10 cellular contexts compared by ENCODE assay signal in genomic region chr15:78033864-78034263, GRCh38. TPM values are rescaled to one million over a fixed set of nuclear protein-coding genes. Genes with fewer than 3 reads are reported as not detected.
DNase-seq lines count a peak whose midpoint lies in the region; ATAC-seq and TF ChIP-seq lines count a peak whose summit lies in the region.
"Had no signal": no experiment of that assay in that cellular context is flagged by ENCODE, and none has a peak within 500 bp of the region (broad histone marks: within the 10 kb centered on the region; RNA-seq: fewer than 3 reads in every experiment).

No MANE protein-coding gene starts in this region.

- no peaks in the 10 kb centered on the region for H3K9me2 ChIP-seq in SK-N-SH

- H3K9me3 ChIP-seq in T-helper 17 cell (ENCODE audit: control insufficient read depth, low read length, poor library complexity, severe bottlenecking) (no peaks in the 10 kb centered on the region), esophagus muscularis mucosa (no peaks in the 10 kb centered on the region), SK-N-SH (no peaks in the 10 kb centered on the region)

- POLR2A ChIA-PET in SK-N-SH (lab: Yijun Ruan, JAX), result no interaction called here

- H3K79me2 ChIP-seq in SK-N-SH (ENCODE audit: insufficient read depth), result 0 out of 2 replicates have a peak, but pooled peaks cover 15% of the 10 kb centered on the region

- H3K27me3 ChIP-seq in esophagus muscularis mucosa (no peaks in the 10 kb centered on the region), SK-N-SH (ENCODE audit: insufficient read depth) (no peaks in the 10 kb centered on the region)

- H3K27ac Mint-ChIP-seq in T-helper 17 cell, result no peak overlapping the region

- DNase-seq in stimulated activated CD4-positive, alpha-beta T cell treated with anti-CD3 and anti-CD28 coated beads, Interleukin-15, amount 100 ng/mL, for 24 hours, result peak; percentile 34
- no peak for DNase-seq in stimulated activated CD4-positive, alpha-beta T cell treated with anti-CD3 and anti-CD28 coated beads, Interleukin-2, amount 100 ng/mL, for 24 hours
- DNase-seq in T-helper 17 cell (peak in 2 of 3 donors; percentile 59 to 62), esophagus muscularis mucosa (ENCODE audit: extremely low spot score) (no peak), SK-N-SH (no peak), cerebellar cortex (ENCODE audit: low spot score) (no peak), iPS-NIHi11 (ENCODE audit: low spot score) (no peak)

- ATAC-seq in T-helper 17 cell (peak; percentile 73), GM19035 (IDR thresholded peaks at IDR 0.05; ENCODE audit: unreplicated experiment) (no peak)

- peaks cover 64% of the 10 kb centered on the region for H3K4me1 Mint-ChIP-seq in T-helper 17 cell

- H3K4me1 ChIP-seq in esophagus muscularis mucosa, result peaks cover 37 to 62% (median 45%) of the 10 kb centered on the region in 4 donors
- peaks cover 4 to 5% of the 10 kb centered on the region in 2 experiments; a peak in 1 of 4 replicates for H3K4me1 ChIP-seq in SK-N-SH (ENCODE audit: control insufficient read depth in 1 of 2, insufficient read depth in 2 of 2, low read depth in 1 of 2, low read length in 1 of 2)

- TF ChIP-seq RAD21 in SK-N-SH (IDR thresholded peaks at IDR 0.05; ENCODE audit: low read length), result no peak

- TF ChIP-seq POLR2A in esophagus muscularis mucosa (IDR thresholded peaks at IDR 0.05; ENCODE audit: low read depth), result no peak

- CTCF ChIA-PET in SK-N-SH (lab: Yijun Ruan, JAX), result interaction anchor here (0.6 to 2.4 kb wide), 7 partner anchors 9 to 74 kb away, joined by 3 to 11 read pairs (median 4); no protein-coding TSS in a partner anchor

- H3F3A ChIP-seq in SK-N-SH (replicated peaks; ENCODE audit: insufficient read depth), result peaks cover 8% of the 10 kb centered on the region

- peaks cover 5% of the 10 kb centered on the region; the same call in 1 of the 2 replicates for H4K20me1 ChIP-seq in SK-N-SH (ENCODE audit: insufficient read depth)

- no peak overlapping the region for H3K4me2 ChIP-seq in SK-N-SH

- TF ChIP-seq CTCF in esophagus muscularis mucosa (IDR thresholded peaks at IDR 0.05) (no peak), SK-N-SH (IDR thresholded peaks at IDR 0.05) (no peak)

- peak overlapping the region; percentile 33 for H3K4me3 Mint-ChIP-seq in T-helper 17 cell

- H3K4me3 ChIP-seq in esophagus muscularis mucosa (no peak overlapping the region), SK-N-SH (ENCODE audit: low read depth in 2 of 2, low read length in 1 of 2) (no peak overlapping the region)

- H2AFZ ChIP-seq in SK-N-SH (ENCODE audit: low read depth), result no peak overlapping the region

- H3K36me3 ChIP-seq in esophagus muscularis mucosa (peaks cover 7 to 32% (median 13%) of the 10 kb centered on the region in 4 donors), SK-N-SH (replicated peaks in 1 of 2; ENCODE audit: control insufficient read depth in 1 of 2, insufficient read depth in 2 of 2, low read length in 1 of 2) (peaks cover 8 to 12% of the 10 kb centered on the region in 2 experiments)

- TF ChIP-seq EP300 in esophagus muscularis mucosa (IDR thresholded peaks at IDR 0.05) (no peak), SK-N-SH (IDR thresholded peaks at IDR 0.05; ENCODE audit: borderline replicate concordance in 1 of 2, low read depth in 1 of 2, low read length in 1 of 2) (no peak)

- H3K27ac ChIP-seq in esophagus muscularis mucosa (replicated peaks in 1 of 4), result peak overlapping the region; percentile 47 to 78 (median 64)
- H3K27ac ChIP-seq in SK-N-SH (ENCODE audit: low read depth in 2 of 2, low read length in 1 of 2), result no peak overlapping the region

- H3K27me3 Mint-ChIP-seq in T-helper 17 cell, result no peaks in the 10 kb centered on the region

- WGBS in esophagus muscularis mucosa, result 47% methylated on average over 6 of the region's 6 CpGs
- 74% methylated on average over 6 of the region's 6 CpGs for WGBS in SK-N-SH (ENCODE audit: low lambda C conversion rate)

- no peak overlapping the region for H3K9ac ChIP-seq in SK-N-SH

- H3K36me3 Mint-ChIP-seq in T-helper 17 cell (ENCODE audit: low read depth), result peaks cover 7% of the 10 kb centered on the region

- intact Hi-C loops in esophagus muscularis mucosa (cut with DNase I), result no loop called here

TF ChIP-seq in SK-N-SH, 30 proteins besides CTCF, POLR2A, EP300 and RAD21:
- TF ChIP-seq MEF2A (IDR thresholded peaks at IDR 0.05; ENCODE audit: borderline replicate concordance, low read depth) (no peak), TAF1 (IDR thresholded peaks at IDR 0.05; ENCODE audit: borderline replicate concordance, low read depth, low read length) (no peak), CHD2 (IDR thresholded peaks at IDR 0.05; ENCODE audit: low read length, partially characterized antibody) (no peak), FOXJ3 (CRISPR knock-in tag; IDR thresholded peaks at IDR 0.05) (no peak), ZBTB33 (IDR thresholded peaks at IDR 0.05; ENCODE audit: borderline replicate concordance, low read depth) (no peak), FOSL2 (IDR thresholded peaks at IDR 0.05; ENCODE audit: borderline replicate concordance, low read depth) (no peak), TCF12 (IDR thresholded peaks at IDR 0.05) (no peak), NFIC (IDR thresholded peaks at IDR 0.05; ENCODE audit: borderline replicate concordance) (no peak), RFX5 (IDR thresholded peaks at IDR 0.05; ENCODE audit: low read length) (no peak), TEAD4 (IDR thresholded peaks at IDR 0.05; ENCODE audit: borderline replicate concordance, insufficient read depth) (no peak), RXRA (IDR thresholded peaks at IDR 0.05; ENCODE audit: borderline replicate concordance, low read depth) (no peak), REST (IDR thresholded peaks at IDR 0.05; ENCODE audit: low read depth, low read length) (no peak), JUND (IDR thresholded peaks at IDR 0.05) (no peak), NRF1 (IDR thresholded peaks at IDR 0.05; ENCODE audit: low read depth, low read length) (no peak)
TF ChIP-seq in SK-N-SH: peak in this region for 0.

RNA-seq across cellular contexts. Expression of gene TBC1D2B, which starts 43.6 kb away (rescaled TPM):
- total RNA-seq in T-helper 17 cell (100 to 1,000 TPM in 1 of 2 donors, 10 to 100 TPM in 1; 91.0 to 130 TPM), esophagus muscularis mucosa (10 to 100 TPM; 31.3 to 58.8 (median 32.7) TPM)
- 19.0 and 26.8 TPM in 2 replicates for polyA plus RNA-seq in SK-N-SH (2012; rRNA removed)
- polyA plus RNA-seq in SK-N-SH (2012; cell fraction: cytosol; rRNA removed), result 10.8 and 15.3 TPM in 2 replicates
- polyA plus RNA-seq in SK-N-SH (2012; cell fraction: nucleus; rRNA removed), result 63.4 and 87.9 TPM in 2 replicates

RNA-seq across cellular contexts. Expression of gene SH2D7, which starts 58.5 kb away (rescaled TPM):
- not detected for total RNA-seq in T-helper 17 cell
- total RNA-seq in esophagus muscularis mucosa, result not detected
- not detected in 2 replicates for polyA plus RNA-seq in SK-N-SH (2012; rRNA removed)
- 0.01 TPM in 2 replicates for polyA plus RNA-seq in SK-N-SH (2012; cell fraction: cytosol; rRNA removed)
- 0.02 TPM in 1 of 2 replicates, not detected in the other for polyA plus RNA-seq in SK-N-SH (2012; cell fraction: nucleus; rRNA removed)
- polyA plus RNA-seq: esophagus, IgD-negative memory B cell had no signal

Comparison
In these comparisons a context has a peak if more than half of its experiments do, and no peak if none do; other contexts are left out.
1. DNase-seq: peak in stimulated activated CD4-positive, alpha-beta T cell treated with anti-CD3 and anti-CD28 coated beads, Interleukin-15, amount 100 ng/mL, for 24 hours (single experiment) and T-helper 17 cell (2 of 3); none in stimulated activated CD4-positive, alpha-beta T cell treated with anti-CD3 and anti-CD28 coated beads, Interleukin-2, amount 100 ng/mL, for 24 hours (0 of 2), esophagus muscularis mucosa (single experiment), SK-N-SH (single experiment), cerebellar cortex (single experiment) and iPS-NIHi11 (single experiment).
2. H3K27ac ChIP-seq: peak in esophagus muscularis mucosa (4 of 4); none in SK-N-SH (0 of 2).